Comparison of ENCODE assay signal across 10 cellular contexts in genomic region chr19:6091771-6092291, GRCh38. TPM values are rescaled to one million over a fixed set of nuclear protein-coding genes. Genes with fewer than 3 reads are reported as not detected.
DNase-seq lines count a peak whose midpoint lies in the region; ATAC-seq lines count a peak whose summit lies in the region.
"Had no signal": no experiment of that assay in that cellular context is flagged by ENCODE, and none has a peak within 500 bp of the region (broad histone marks: within the 10 kb centered on the region; RNA-seq: fewer than 3 reads in every experiment).

No MANE protein-coding gene starts in this region.

- no peaks in the 10 kb centered on the region for H3K27me3 ChIP-seq in thymus (ENCODE audit: control insufficient read depth, insufficient read depth)
- H3K27me3 ChIP-seq in effector memory CD4-positive, alpha-beta T cell (replicated peaks; ENCODE audit: control insufficient read depth, insufficient read depth, low read length, poor library complexity, severe bottlenecking): no peaks in the 10 kb centered on the region
- H3K27me3 ChIP-seq: testis had no signal

- peak; percentile 58 for DNase-seq in M059J (ENCODE audit: low read depth)
- peak; percentile 36 for DNase-seq in dedifferentiated amniotic fluid mesenchymal stem cell (ENCODE audit: extremely low spot score)
- peak; percentile 19 for DNase-seq in medulla oblongata (ENCODE audit: extremely low spot score)
- no peak for DNase-seq in activated CD4-positive, CD25-positive, alpha-beta regulatory T cell treated with anti-CD3 and anti-CD28 coated beads, Interleukin-2, amount 50 U/mL, for 72 hours
- DNase-seq in effector memory CD4-positive, alpha-beta T cell: no peak
- DNase-seq: activated T-cell treated with anti-CD3 and anti-CD28 coated beads, Interleukin-2, amount 50 U/mL, for 1 hour had no signal

- no peak overlapping the region for H3K4me3 ChIP-seq in thymus (ENCODE audit: low read length)
- no peak overlapping the region for H3K4me3 ChIP-seq in effector memory CD4-positive, alpha-beta T cell (ENCODE audit: insufficient read depth, low read depth, low read length, poor library complexity, severe bottlenecking)

- peaks cover 9% of the 10 kb centered on the region for H3K4me1 ChIP-seq in thymus (ENCODE audit: control insufficient read depth, insufficient read depth, low read length)
- H3K4me1 ChIP-seq in effector memory CD4-positive, alpha-beta T cell (ENCODE audit: control insufficient read depth, insufficient read depth, low read length, poor library complexity, severe bottlenecking): peaks cover 10% of the 10 kb centered on the region

- H3K36me3 ChIP-seq in thymus (ENCODE audit: control insufficient read depth, insufficient read depth): no peaks in the 10 kb centered on the region
- no peaks in the 10 kb centered on the region for H3K36me3 ChIP-seq in effector memory CD4-positive, alpha-beta T cell (ENCODE audit: control insufficient read depth, insufficient read depth, low read length)

- H3K27ac ChIP-seq in thymus (ENCODE audit: low read depth): peak overlapping the region; percentile 43
- no peak overlapping the region for H3K27ac ChIP-seq in effector memory CD4-positive, alpha-beta T cell (ENCODE audit: insufficient read depth, low read length, poor library complexity, severe bottlenecking)

- no peaks in the 10 kb centered on the region for H3K9me3 ChIP-seq in thymus (ENCODE audit: control insufficient read depth)
- no peaks in the 10 kb centered on the region for H3K9me3 ChIP-seq in effector memory CD4-positive, alpha-beta T cell (ENCODE audit: control insufficient read depth, low read length)
- H3K9me3 ChIP-seq: testis had no signal

- ATAC-seq in HG03025 (IDR thresholded peaks at IDR 0.05; ENCODE audit: low FRiP score, unreplicated experiment): no peak

- 89% methylated on average over 8 of the region's 8 CpGs for WGBS in thymus

RNA-seq across cellular contexts. Expression of gene RFX2, which starts 18.5 kb away (rescaled TPM):
- total RNA-seq in M059J (2014; rRNA removed; shearing (Covaris generic)): 4.8 and 13.4 TPM in 2 replicates
- 4.6 TPM for polyA plus RNA-seq in thymus

RNA-seq across cellular contexts. Expression of gene ACSBG2, which starts 43.6 kb away (rescaled TPM):
- not detected in 2 replicates for total RNA-seq in M059J (2014; rRNA removed; shearing (Covaris generic))
- polyA plus RNA-seq in thymus: 0.05 TPM
- total RNA-seq: kidney epithelial cell had no signal

Comparison
In these comparisons a context has a peak if more than half of its experiments do, and no peak if none do; other contexts are left out.
1. DNase-seq: peak in M059J (single experiment), dedifferentiated amniotic fluid mesenchymal stem cell (single experiment) and medulla oblongata (single experiment); none in activated CD4-positive, CD25-positive, alpha-beta regulatory T cell treated with anti-CD3 and anti-CD28 coated beads, Interleukin-2, amount 50 U/mL, for 72 hours (single experiment) and effector memory CD4-positive, alpha-beta T cell (0 of 3).